16 cellular contexts compared by ENCODE assay signal in the genomic region with DNA sequence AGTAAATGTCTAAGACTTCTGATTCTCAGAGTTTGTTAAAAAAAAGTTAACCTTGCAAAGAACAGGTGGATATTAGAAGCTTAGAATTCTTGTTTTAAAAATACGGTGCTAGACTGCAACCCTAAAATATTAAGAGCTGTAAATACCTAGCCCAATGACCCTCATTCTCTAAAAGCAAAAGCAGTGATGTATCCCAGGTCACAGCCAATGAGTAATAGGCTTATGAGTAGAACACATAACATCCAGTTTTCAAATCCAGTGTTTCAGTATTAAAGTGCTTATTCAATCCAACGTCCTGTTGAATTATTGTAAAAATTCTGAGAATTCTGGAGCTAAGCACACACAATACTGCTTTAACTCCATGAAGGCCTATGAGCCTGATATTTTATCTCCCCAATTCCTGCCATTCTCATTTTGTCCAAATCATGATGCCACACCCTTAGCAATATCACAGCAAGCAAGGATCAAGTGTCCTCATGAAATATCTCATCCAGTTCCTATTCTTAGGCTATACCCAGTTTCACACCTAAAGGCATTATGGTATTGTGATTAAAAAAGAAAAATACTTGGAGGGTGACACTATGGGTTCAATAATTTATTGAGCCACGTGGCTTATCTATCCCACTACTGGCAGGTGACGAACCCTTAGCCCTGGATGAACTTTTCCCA. TPM values are rescaled to one million over a fixed set of nuclear protein-coding genes. Genes with fewer than 3 reads are reported as not detected.
A peak's percentile ranks its signal among the peaks of the same experiment; 100 is the strongest.
DNase-seq lines count a peak whose midpoint lies in the region; ATAC-seq and TF ChIP-seq lines count a peak whose summit lies in the region.
"Had no signal": no experiment of that assay in that cellular context is flagged by ENCODE, and none has a peak within 500 bp of the region (broad histone marks: within the 10 kb centered on the region; RNA-seq: fewer than 3 reads in every experiment).

No MANE protein-coding gene starts in this region.

- H3K4me1 ChIP-seq in muscle layer of duodenum (ENCODE audit: control insufficient read depth in 1 of 2, insufficient read depth in 2 of 2, low read length in 2 of 2) (peaks cover 8 to 14% of the 10 kb centered on the region in 2 donors), tibial nerve (peaks cover 6 to 62% (median 23%) of the 10 kb centered on the region in 4 donors)

- no peak for TF ChIP-seq POLR2A in tibial nerve (IDR thresholded peaks at IDR 0.05)

- peaks cover 19% of the 10 kb centered on the region for H3K36me3 Mint-ChIP-seq in activated naive CD8-positive, alpha-beta T cell

- H3K4me1 Mint-ChIP-seq in activated naive CD8-positive, alpha-beta T cell (ENCODE audit: low read depth), result peaks cover 73% of the 10 kb centered on the region

- intact Hi-C loops in left ventricle myocardium superior (cut with micrococcal nuclease) (no loop called here), cardiac septum (cut with DNase I) (loop anchor here (5.0 kb wide), 1 partner anchor 41 kb away; a partner anchor contains a TSS)

- peak overlapping the region; percentile 89 for H3K27ac Mint-ChIP-seq in activated naive CD8-positive, alpha-beta T cell

- no peak for TF ChIP-seq CTCF in tibial nerve (IDR thresholded peaks at IDR 0.05)

- no peak overlapping the region for H3K4me3 Mint-ChIP-seq in activated naive CD8-positive, alpha-beta T cell

- TF ChIP-seq EP300 in tibial nerve (IDR thresholded peaks at IDR 0.05), result no peak

- H3K27ac ChIP-seq in muscle layer of duodenum (ENCODE audit: low read length) (peak overlapping the region; percentile 56), tibial nerve (peak overlapping the region in 3 of 4 donors; percentile 76 to 89 (median 82)), substantia nigra (ENCODE audit: low read depth, low read length, poor library complexity, severe bottlenecking) (no peak overlapping the region)
- H3K27ac ChIP-seq: BLaER1, PC-9 had no signal

- no peaks in the 10 kb centered on the region for H3K27me3 Mint-ChIP-seq in activated naive CD8-positive, alpha-beta T cell
- H3K27me3 Mint-ChIP-seq: progenitor cell of endocrine pancreas had no signal

- H3K27me3 ChIP-seq in muscle layer of duodenum (ENCODE audit: low read depth, low read length) (no peaks in the 10 kb centered on the region), tibial nerve (no peaks in the 10 kb centered on the region)
- H3K27me3 ChIP-seq: BLaER1, colonic mucosa had no signal

- no peaks in the 10 kb centered on the region for H3K9me3 Mint-ChIP-seq in activated naive CD8-positive, alpha-beta T cell (ENCODE audit: low read depth)

- H3K4me3 ChIP-seq in muscle layer of duodenum (ENCODE audit: low read depth in 1 of 2, low read length in 2 of 2), result no peak overlapping the region
- H3K4me3 ChIP-seq in tibial nerve, result no peak overlapping the region
- H3K4me3 ChIP-seq: BLaER1, colonic mucosa, PC-9 had no signal

- 66% methylated on average over 4 of the region's 4 CpGs for WGBS in tibial nerve, 2 donors

- peak; percentile 18 for ATAC-seq in left ventricle myocardium superior

- no peak for DNase-seq in left ventricle myocardium superior
- no peak for DNase-seq in cardiac septum (ENCODE audit: low spot score)
- no peak for DNase-seq in tibial nerve (ENCODE audit: low spot score in 2 of 2)
- DNase-seq in stimulated activated CD4-positive, alpha-beta T cell treated with anti-CD3 and anti-CD28 coated beads, Interleukin-4, amount 100 ng/mL, for 24 hours, result no peak
- no peak for DNase-seq in substantia nigra (lab: John Stamatoyannopoulos, UW)
- no peak for DNase-seq in AG08395 (ENCODE audit: low spot score)
- DNase-seq: colonic mucosa; EL; NCI-H446 treated with DMSO at 0.1 percent for 48 hours; PC-9; stimulated activated CD4-positive, alpha-beta T cell treated with anti-CD3 and anti-CD28 coated beads, Interleukin-2, amount 100 ng/mL, for 48 hours; stimulated activated naive CD4-positive, alpha-beta T cell had no signal

- no peaks in the 10 kb centered on the region for H3K9me3 ChIP-seq in muscle layer of duodenum (ENCODE audit: control insufficient read depth in 1 of 2, low read length in 2 of 2)
- H3K9me3 ChIP-seq in tibial nerve, result no peaks in the 10 kb centered on the region
- H3K9me3 ChIP-seq: BLaER1, colonic mucosa had no signal

- H3K36me3 ChIP-seq in muscle layer of duodenum (ENCODE audit: control insufficient read depth in 1 of 2, insufficient read depth in 2 of 2, low read length in 2 of 2) (peaks cover 21 to 27% of the 10 kb centered on the region in 2 donors), tibial nerve (peaks cover 0 to 63% (median 6%) of the 10 kb centered on the region in 3 donors)
- H3K36me3 ChIP-seq: colonic mucosa had no signal

RNA-seq across cellular contexts. Expression of a gene that starts 15.3 kb away (rescaled TPM):
- total RNA-seq in left ventricle myocardium superior (16.4 TPM), cardiac septum (22.2 TPM), tibial nerve (10 to 100 TPM; 20.4 to 45.7 (median 31.3) TPM)

RNA-seq across cellular contexts. Expression of a gene that starts 38.4 kb away (rescaled TPM):
- total RNA-seq in left ventricle myocardium superior (163 TPM), cardiac septum (118 TPM), tibial nerve (10 to 100 TPM; 82.8 to 99.0 (median 87.0) TPM)
